In genomic region chr12:39831587-39832315, GRCh38 we compare ENCODE assay signal across 14 cellular contexts.
DNase-seq lines count a peak whose midpoint lies in the region; ATAC-seq, FAIRE-seq and TF ChIP-seq lines count a peak whose summit lies in the region.
"Had no signal": no experiment of that assay in that cellular context is flagged by ENCODE, and none has a peak within 500 bp of the region (broad histone marks: within the 10 kb centered on the region; RNA-seq: fewer than 3 reads in every experiment).

No MANE protein-coding gene starts in this region.

- no peak overlapping the region for H3K4me3 ChIP-seq in bronchial epithelial cell (ENCODE audit: low read depth, low read length)

- no peaks in the 10 kb centered on the region for H3K36me3 ChIP-seq in bronchial epithelial cell (ENCODE audit: control insufficient read depth, insufficient read depth, low read length)
- H3K36me3 ChIP-seq: neutrophil had no signal

- peak; percentile 50 for FAIRE-seq in bronchial epithelial cell (lab: Jason Lieb, UNC)
- FAIRE-seq: D721Med had no signal

- TF ChIP-seq CTCF in bronchial epithelial cell (IDR thresholded peaks at IDR 0.05; ENCODE audit: insufficient read depth, low read length, severe bottlenecking), result no peak

- DNase-seq in NCI-H1105 treated with DMSO at 0.1 percent for 48 hours (lab: John Stamatoyannopoulos, UW) (peak; percentile 22), NCI-H1105 (lab: John Stamatoyannopoulos, UW) (no peak), NCI-H226 (peak; percentile 26), bronchial epithelial cell (ENCODE audit: low read depth) (peak; percentile 84), non-pigmented ciliary epithelial cell (ENCODE audit: low read depth) (peak; percentile 17), GOT3 (lab: John Stamatoyannopoulos, UW) (no peak), cerebellum (ENCODE audit: low spot score) (no peak)
- DNase-seq: activated CD8-positive, alpha-beta memory T cell treated with anti-CD3 and anti-CD28 coated beads, Interleukin-2, amount 50 U/mL, for 4 hours; activated naive CD8-positive, alpha-beta T cell treated with anti-CD3 and anti-CD28 coated beads, Interleukin-2, amount 10 ng/mL, durations not matched to agents 7 days and 5 days; HFFc6; KG1 had no signal

- no peaks in the 10 kb centered on the region for H3K27me3 ChIP-seq in bronchial epithelial cell (ENCODE audit: control insufficient read depth, insufficient read depth, low read length)
- H3K27me3 ChIP-seq: neutrophil had no signal

- no peak for ATAC-seq in HG02870 (IDR thresholded peaks at IDR 0.05; ENCODE audit: unreplicated experiment)

Comparison
In these comparisons a context has a peak if more than half of its experiments do, and no peak if none do; other contexts are left out.
1. DNase-seq: peak in NCI-H1105 treated with DMSO at 0.1 percent for 48 hours (single experiment), NCI-H226 (single experiment), bronchial epithelial cell (single experiment) and non-pigmented ciliary epithelial cell (single experiment); none in NCI-H1105 (single experiment), GOT3 (single experiment) and cerebellum (single experiment).